21 cellular contexts compared by ENCODE assay signal in genomic region chr6:55088896-55089295, GRCh38.
"Had no signal": no experiment of that assay in that cellular context is flagged by ENCODE, and none has a peak within 500 bp of the region (broad histone marks: within the 10 kb centered on the region; RNA-seq: fewer than 3 reads in every experiment).

No MANE protein-coding gene starts in this region.

- H3K27me3 ChIP-seq: esophagus muscularis mucosa, gastroesophageal sphincter, testis, transverse colon had no signal

- H3K27ac ChIP-seq: dorsolateral prefrontal cortex, esophagus muscularis mucosa, gastroesophageal sphincter, left ventricle myocardium inferior, parathyroid adenoma, prostate gland, testis, transverse colon had no signal

- H3K9ac ChIP-seq: parathyroid adenoma had no signal

- DNase-seq: cortex of kidney; dorsolateral prefrontal cortex; effector CD8-positive, alpha-beta T cell; glutamatergic neuron; immature natural killer cell; left cardiac atrium; left ventricle myocardium inferior; mesenchymal stem cell; naive B cell; stimulated activated CD4-positive, alpha-beta T cell treated with anti-CD3 and anti-CD28 coated beads, Interleukin-2, amount 100 ng/mL, for 24 hours; stimulated activated CD4-positive, alpha-beta T cell treated with anti-CD3 and anti-CD28 coated beads, Interleukin-4, amount 100 ng/mL, for 4 hours; stimulated activated naive B cell treated with anti-CD40 and anti-IgM and Interleukin-4, amounts not matched to agents 10 μg/mL and 1 μg/mL and 100 μg/mL, for 72 hours; stimulated activated naive CD8-positive, alpha-beta T cell treated with anti-CD3 and anti-CD28 coated beads, Interleukin-15, amount 100 ng/mL, for 72 hours; testis; transverse colon had no signal

- FAIRE-seq: keratinocyte had no signal

- H3K4me3 ChIP-seq: dorsolateral prefrontal cortex, esophagus muscularis mucosa, gastroesophageal sphincter, left ventricle myocardium inferior, lung, prostate gland, testis, transverse colon had no signal

- H3K79me2 ChIP-seq: parathyroid adenoma had no signal

- H3K4me1 ChIP-seq: esophagus muscularis mucosa, gastroesophageal sphincter, left ventricle myocardium inferior, parathyroid adenoma, prostate gland, testis, transverse colon had no signal

- H3K9me3 ChIP-seq: prostate gland, testis, transverse colon had no signal

- H3K36me3 ChIP-seq: esophagus muscularis mucosa, gastroesophageal sphincter, left ventricle myocardium inferior, prostate gland, transverse colon had no signal
